Comparison of ENCODE assay signal across 10 cellular contexts in genomic region chr17:62692721-62693431, GRCh38.
A peak's percentile ranks its signal among the peaks of the same experiment; 100 is the strongest.
DNase-seq lines count a peak whose midpoint lies in the region; ATAC-seq and TF ChIP-seq lines count a peak whose summit lies in the region.
"Had no signal": no experiment of that assay in that cellular context is flagged by ENCODE, and none has a peak within 500 bp of the region (broad histone marks: within the 10 kb centered on the region; RNA-seq: fewer than 3 reads in every experiment).

No MANE protein-coding gene starts in this region.

- peaks cover 0 to 5% (median 0%) of the 10 kb centered on the region in 5 donors for H3K27me3 Mint-ChIP-seq in naive thymus-derived CD4-positive, alpha-beta T cell

- no peaks in the 10 kb centered on the region for H3K27me3 ChIP-seq in BE2C
- no peaks in the 10 kb centered on the region for H3K27me3 ChIP-seq in naive thymus-derived CD4-positive, alpha-beta T cell (ENCODE audit: control insufficient read depth in 2 of 2, insufficient read depth in 2 of 2, low read length in 2 of 2)
- H3K27me3 ChIP-seq: Peyer's patch had no signal

- no peak overlapping the region for H3K4me3 Mint-ChIP-seq in naive thymus-derived CD4-positive, alpha-beta T cell
- H3K4me3 Mint-ChIP-seq: central memory CD8-positive, alpha-beta T cell had no signal

- TF ChIP-seq CTCF in BE2C (IDR thresholded peaks at IDR 0.05; ENCODE audit: low read depth, low read length) = peak; percentile 61
- peak; percentile 60; the same call in 1 of the 2 replicates for TF ChIP-seq CTCF in VCaP (conservative IDR thresholded peaks at IDR 0.05)

- no peak overlapping the region for H3K27ac ChIP-seq in VCaP
- H3K27ac ChIP-seq in naive thymus-derived CD4-positive, alpha-beta T cell (ENCODE audit: low read depth, low read length) = no peak overlapping the region
- H3K27ac ChIP-seq: Peyer's patch had no signal

- H3K9me3 ChIP-seq in BE2C = no peaks in the 10 kb centered on the region
- no peaks in the 10 kb centered on the region for H3K9me3 ChIP-seq in naive thymus-derived CD4-positive, alpha-beta T cell (ENCODE audit: control insufficient read depth in 2 of 3, low read length in 3 of 3)
- H3K9me3 ChIP-seq: Peyer's patch had no signal

- no peaks in the 10 kb centered on the region for H3K4me1 ChIP-seq in BE2C
- no peaks in the 10 kb centered on the region for H3K4me1 ChIP-seq in naive thymus-derived CD4-positive, alpha-beta T cell (ENCODE audit: control insufficient read depth in 2 of 2, insufficient read depth in 2 of 2, low read length in 2 of 2)
- H3K4me1 ChIP-seq: Peyer's patch had no signal

- peaks cover 0 to 1% (median 0%) of the 10 kb centered on the region in 11 donors for H3K9me3 Mint-ChIP-seq in naive thymus-derived CD4-positive, alpha-beta T cell
- H3K9me3 Mint-ChIP-seq: central memory CD8-positive, alpha-beta T cell had no signal

- H3K4me1 Mint-ChIP-seq in naive thymus-derived CD4-positive, alpha-beta T cell = no peaks in the 10 kb centered on the region
- H3K4me1 Mint-ChIP-seq: central memory CD8-positive, alpha-beta T cell had no signal

- no peak overlapping the region for H3K27ac Mint-ChIP-seq in naive thymus-derived CD4-positive, alpha-beta T cell

- H3K4me3 ChIP-seq in BE2C (ENCODE audit: low read depth, low read length) = no peak overlapping the region
- no peak overlapping the region for H3K4me3 ChIP-seq in naive thymus-derived CD4-positive, alpha-beta T cell (ENCODE audit: low read length)
- H3K4me3 ChIP-seq: Peyer's patch had no signal

- no peak for ATAC-seq in naive thymus-derived CD4-positive, alpha-beta T cell

- POLR2A ChIA-PET in HEK293T (lab: Yijun Ruan, JAX) = no interaction called here
- POLR2A ChIA-PET in naive thymus-derived CD4-positive, alpha-beta T cell (lab: Charles Lee) = no interaction called here

- DNase-seq in BE2C (peak; percentile 58), HEK293T (ENCODE audit: extremely low spot score) (peak; percentile 63), islet precursor cell (peak; percentile 80), A172 (ENCODE audit: low spot score) (no peak), superior temporal gyrus (ENCODE audit: extremely low spot score) (no peak), NCI-H146 treated with DMSO at 0.1 percent for 48 hours (lab: John Stamatoyannopoulos, UW; ENCODE audit: unreplicated experiment) (no peak)
- DNase-seq in naive thymus-derived CD4-positive, alpha-beta T cell = no peak
- DNase-seq: Peyer's patch had no signal

- CTCF ChIA-PET in HEK293T (lab: Yijun Ruan, JAX) = interaction anchor here (0.6 to 1.1 kb wide), 2 partner anchors 55 to 226 kb away, joined by 3 to 5 read pairs; no protein-coding TSS in a partner anchor
- CTCF ChIA-PET in naive thymus-derived CD4-positive, alpha-beta T cell (lab: Charles Lee) = no interaction called here

- no peaks in the 10 kb centered on the region for H3K36me3 Mint-ChIP-seq in naive thymus-derived CD4-positive, alpha-beta T cell

- H3K36me3 ChIP-seq in BE2C = no peaks in the 10 kb centered on the region
- no peaks in the 10 kb centered on the region for H3K36me3 ChIP-seq in naive thymus-derived CD4-positive, alpha-beta T cell (ENCODE audit: control insufficient read depth in 2 of 3, insufficient read depth in 3 of 3, low read length in 3 of 3)
- H3K36me3 ChIP-seq: Peyer's patch had no signal

- intact Hi-C loops in naive thymus-derived CD4-positive, alpha-beta T cell (cut with micrococcal nuclease) = no loop called here

TF ChIP-seq in HEK293T, 16 proteins besides CTCF, POLR2A, EP300 and RAD21:
- no peak for TF ChIP-seq L3MBTL2 (conservative IDR thresholded peaks at IDR 0.05)
- TF ChIP-seq CTBP1 (IDR thresholded peaks at IDR 0.05; ENCODE audit: borderline replicate concordance) = no peak
- no peak for TF ChIP-seq ARNT (IDR thresholded peaks at IDR 0.05)
- TF ChIP-seq NFRKB (IDR thresholded peaks at IDR 0.05) = no peak
- no peak for TF ChIP-seq SP1 (IDR thresholded peaks at IDR 0.05)
- no peak for TF ChIP-seq ZNF384 (IDR thresholded peaks at IDR 0.05)
- TF ChIP-seq FOXM1 (IDR thresholded peaks at IDR 0.05; ENCODE audit: borderline replicate concordance) = no peak
- no peak for TF ChIP-seq FOXK2 (IDR thresholded peaks at IDR 0.05)
- no peak for TF ChIP-seq HDGF (IDR thresholded peaks at IDR 0.05; ENCODE audit: borderline replicate concordance)
- no peak for TF ChIP-seq BHLHE40 (IDR thresholded peaks at IDR 0.05; ENCODE audit: borderline replicate concordance)
- TF ChIP-seq SUZ12 (IDR thresholded peaks at IDR 0.05) = no peak
- TF ChIP-seq, protein P1, sequence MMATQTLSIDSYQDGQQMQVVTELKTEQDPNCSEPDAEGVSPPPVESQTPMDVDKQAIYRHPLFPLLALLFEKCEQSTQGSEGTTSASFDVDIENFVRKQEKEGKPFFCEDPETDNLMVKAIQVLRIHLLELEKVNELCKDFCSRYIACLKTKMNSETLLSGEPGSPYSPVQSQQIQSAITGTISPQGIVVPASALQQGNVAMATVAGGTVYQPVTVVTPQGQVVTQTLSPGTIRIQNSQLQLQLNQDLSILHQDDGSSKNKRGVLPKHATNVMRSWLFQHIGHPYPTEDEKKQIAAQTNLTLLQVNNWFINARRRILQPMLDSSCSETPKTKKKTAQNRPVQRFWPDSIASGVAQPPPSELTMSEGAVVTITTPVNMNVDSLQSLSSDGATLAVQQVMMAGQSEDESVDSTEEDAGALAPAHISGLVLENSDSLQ (IDR thresholded peaks at IDR 0.05) = no peak
- no peak for TF ChIP-seq ELF4 (IDR thresholded peaks at IDR 0.05)
- no peak for TF ChIP-seq TARDBP (IDR thresholded peaks at IDR 0.05)

Comparison
In these comparisons a context has a peak if more than half of its experiments do, and no peak if none do; other contexts are left out.
1. DNase-seq: peak in BE2C (single experiment), HEK293T (single experiment) and islet precursor cell (single experiment); none in A172 (single experiment), superior temporal gyrus (single experiment), naive thymus-derived CD4-positive, alpha-beta T cell (0 of 9) and NCI-H146 treated with DMSO at 0.1 percent for 48 hours (single experiment).